17 cellular contexts compared by ENCODE assay signal in genomic region chr6:119764927-119765681, GRCh38.
DNase-seq lines count a peak whose midpoint lies in the region; ATAC-seq, FAIRE-seq and TF ChIP-seq lines count a peak whose summit lies in the region.
"Had no signal": no experiment of that assay in that cellular context is flagged by ENCODE, and none has a peak within 500 bp of the region (broad histone marks: within the 10 kb centered on the region; RNA-seq: fewer than 3 reads in every experiment).

No MANE protein-coding gene starts in this region.

- H3K27ac ChIP-seq in HepG2 (ENCODE audit: extremely low read length, insufficient read depth, low read length) = no peak overlapping the region
- H3K27ac ChIP-seq in right lobe of liver = no peak overlapping the region
- no peak overlapping the region for H3K27ac ChIP-seq in astrocyte (ENCODE audit: low read depth, low read length)

- no peaks in the 10 kb centered on the region for H3K36me3 ChIP-seq in HepG2 (replicated peaks in 1 of 2; ENCODE audit: control insufficient read depth in 1 of 2, insufficient read depth in 2 of 2, low read length in 2 of 2)
- H3K36me3 ChIP-seq in right lobe of liver = no peaks in the 10 kb centered on the region
- no peaks in the 10 kb centered on the region for H3K36me3 ChIP-seq in astrocyte (ENCODE audit: insufficient read depth, low read length)
- H3K36me3 ChIP-seq: BE2C had no signal

- H2AFZ ChIP-seq in HepG2 (ENCODE audit: low read length) (no peak overlapping the region), astrocyte (ENCODE audit: low read depth, low read length) (no peak overlapping the region)

- H3K27me3 Mint-ChIP-seq in astrocyte (ENCODE audit: low read depth, unreplicated experiment) = no peaks in the 10 kb centered on the region
- peaks cover 4% of the 10 kb centered on the region for H3K27me3 Mint-ChIP-seq in activated T-cell treated with anti-CD3 and anti-CD28 coated beads, Interleukin-2, amount 50 U/mL, for 4 hours (ENCODE audit: low read depth)
- H3K27me3 Mint-ChIP-seq in activated CD8-positive, alpha-beta T cell treated with anti-CD3 and anti-CD28 coated beads, Interleukin-2, amount 10 ng/mL, durations not matched to agents 7 days and 5 days (ENCODE audit: low read depth) = peaks cover 15% of the 10 kb centered on the region

- no peak for TF ChIP-seq RAD21 in HepG2 (CRISPR knock-in tag; IDR thresholded peaks at IDR 0.05)

- H4K20me1 ChIP-seq in HepG2 (ENCODE audit: insufficient read depth, low read length) = no peaks in the 10 kb centered on the region
- no peaks in the 10 kb centered on the region for H4K20me1 ChIP-seq in astrocyte (ENCODE audit: insufficient read depth, low read length)

- ATAC-seq in HepG2 (no peak), right lobe of liver (no peak), GM18870 (IDR thresholded peaks at IDR 0.05; ENCODE audit: unreplicated experiment) (no peak)
- ATAC-seq in activated T-cell treated with anti-CD3 and anti-CD28 coated beads, Interleukin-2, amount 50 U/mL, for 4 hours = no peak
- no peak for ATAC-seq in activated CD8-positive, alpha-beta T cell treated with anti-CD3 and anti-CD28 coated beads, Interleukin-2, amount 10 ng/mL, durations not matched to agents 7 days and 5 days
- ATAC-seq: Right ventricle myocardium inferior had no signal

- POLR2A ChIA-PET in HepG2 (lab: Yijun Ruan, JAX) = no interaction called here
- POLR2A ChIA-PET in activated CD8-positive, alpha-beta T cell treated with anti-CD3 and anti-CD28 coated beads, Interleukin-2, amount 10 ng/mL, durations not matched to agents 7 days and 5 days (lab: Charles Lee) = no interaction called here

- H3K4me3 ChIP-seq in HepG2 (replicated peaks in 1 of 3; ENCODE audit: insufficient read depth in 1 of 3, low read depth in 2 of 3, low read length in 3 of 3) (no peak overlapping the region), right lobe of liver (no peak overlapping the region), astrocyte (ENCODE audit: insufficient read depth, low read depth, low read length) (no peak overlapping the region)

- H3K4me2 ChIP-seq in HepG2 (ENCODE audit: low read depth, low read length) = no peak overlapping the region
- H3K4me2 ChIP-seq in astrocyte (ENCODE audit: low read length) = no peak overlapping the region

- CTCF ChIA-PET in HepG2 (lab: Yijun Ruan, JAX; ENCODE audit: low intra/inter-chr PET ratio, low total read pairs) = no interaction called here
- CTCF ChIA-PET in activated CD8-positive, alpha-beta T cell treated with anti-CD3 and anti-CD28 coated beads, Interleukin-2, amount 10 ng/mL, durations not matched to agents 7 days and 5 days (lab: Charles Lee) = no interaction called here

- in situ Hi-C loops in HepG2 (cut with HindIII; ENCODE audit: extremely low pct_ligation_motif_present, low pct_unique_long_range_greater_than_20kb) = no loop called here

- H3K4me1 Mint-ChIP-seq in astrocyte (ENCODE audit: low read depth, unreplicated experiment) = no peaks in the 10 kb centered on the region
- no peaks in the 10 kb centered on the region for H3K4me1 Mint-ChIP-seq in activated T-cell treated with anti-CD3 and anti-CD28 coated beads, Interleukin-2, amount 50 U/mL, for 4 hours (ENCODE audit: low read depth)
- H3K4me1 Mint-ChIP-seq in activated CD8-positive, alpha-beta T cell treated with anti-CD3 and anti-CD28 coated beads, Interleukin-2, amount 10 ng/mL, durations not matched to agents 7 days and 5 days (ENCODE audit: low read depth) = no peaks in the 10 kb centered on the region

- TF ChIP-seq POLR2A in HepG2 (IDR thresholded peaks at IDR 0.05; ENCODE audit: insufficient read depth in 1 of 2, low read depth in 2 of 2, low read length in 2 of 2) (no peak), right lobe of liver (IDR thresholded peaks at IDR 0.05) (no peak)

- H3K4me3 Mint-ChIP-seq in astrocyte (ENCODE audit: unreplicated experiment) = no peak overlapping the region
- no peak overlapping the region for H3K4me3 Mint-ChIP-seq in activated T-cell treated with anti-CD3 and anti-CD28 coated beads, Interleukin-2, amount 50 U/mL, for 4 hours
- H3K4me3 Mint-ChIP-seq in activated CD8-positive, alpha-beta T cell treated with anti-CD3 and anti-CD28 coated beads, Interleukin-2, amount 10 ng/mL, durations not matched to agents 7 days and 5 days = no peak overlapping the region
- H3K4me3 Mint-ChIP-seq: CD4-positive, alpha-beta T cell had no signal

- H3K36me3 Mint-ChIP-seq in astrocyte (ENCODE audit: low read depth, unreplicated experiment) = peaks cover 2% of the 10 kb centered on the region
- no peaks in the 10 kb centered on the region for H3K36me3 Mint-ChIP-seq in activated T-cell treated with anti-CD3 and anti-CD28 coated beads, Interleukin-2, amount 50 U/mL, for 4 hours (ENCODE audit: insufficient read depth)
- H3K36me3 Mint-ChIP-seq in activated CD8-positive, alpha-beta T cell treated with anti-CD3 and anti-CD28 coated beads, Interleukin-2, amount 10 ng/mL, durations not matched to agents 7 days and 5 days (ENCODE audit: low read depth) = no peaks in the 10 kb centered on the region

- H3K27me3 ChIP-seq in HepG2 (ENCODE audit: control insufficient read depth in 1 of 2, insufficient read depth in 2 of 2, low read length in 2 of 2) (no peaks in the 10 kb centered on the region), right lobe of liver (no peaks in the 10 kb centered on the region), astrocyte (ENCODE audit: insufficient read depth, low read length) (no peaks in the 10 kb centered on the region)
- H3K27me3 ChIP-seq: BE2C had no signal

- no peaks in the 10 kb centered on the region for H3K79me2 ChIP-seq in HepG2 (ENCODE audit: insufficient read depth, low read length)
- no peaks in the 10 kb centered on the region for H3K79me2 ChIP-seq in astrocyte (ENCODE audit: insufficient read depth, low read length)

- H3K9me3 ChIP-seq in HepG2 (ENCODE audit: low read length) = no peaks in the 10 kb centered on the region
- H3K9me3 ChIP-seq in right lobe of liver = no peaks in the 10 kb centered on the region
- H3K9me3 ChIP-seq in astrocyte (ENCODE audit: insufficient read depth, low read depth, low read length) = no peaks in the 10 kb centered on the region
- H3K9me3 ChIP-seq: BE2C, Caco-2 had no signal

- no peak overlapping the region for H3K9ac ChIP-seq in HepG2 (ENCODE audit: insufficient read depth, low read depth, low read length)
- no peak overlapping the region for H3K9ac ChIP-seq in astrocyte (ENCODE audit: low read length)

- 23% methylated on average over 7 of the region's 7 CpGs for WGBS in HepG2 (ENCODE audit: low lambda C conversion rate)
- 57% methylated on average over 7 of the region's 7 CpGs for WGBS in right lobe of liver (ENCODE audit: insufficient coverage, low coverage, low lambda C conversion rate, missing lambda C conversion rate)

- no peak for TF ChIP-seq CTCF in HepG2 (CRISPR knock-in tag; IDR thresholded peaks at IDR 0.05)
- no peak for TF ChIP-seq CTCF in right lobe of liver (IDR thresholded peaks at IDR 0.05)
- TF ChIP-seq CTCF in astrocyte (IDR thresholded peaks at IDR 0.05; ENCODE audit: insufficient read depth, low read depth, low read length) = no peak

- BruUV-seq in HepG2 (replicated peaks; lab: Mats Ljungman, UMichigan) = no TSS peak

- FAIRE-seq in HepG2 (lab: Jason Lieb, UNC) (no peak), astrocyte (lab: Jason Lieb, UNC) (no peak)
- FAIRE-seq: RCC 7860 had no signal

- DNase-seq in HepG2 (ENCODE audit: low spot score) (no peak), right lobe of liver (no peak), astrocyte (ENCODE audit: low read depth) (no peak), iPS DF 19.7 (ENCODE audit: low read depth, low spot score) (peak; percentile 12)
- DNase-seq in activated T-cell treated with anti-CD3 and anti-CD28 coated beads, Interleukin-2, amount 50 U/mL, for 4 hours = no peak
- no peak for DNase-seq in activated CD8-positive, alpha-beta T cell treated with anti-CD3 and anti-CD28 coated beads, Interleukin-2, amount 10 ng/mL, durations not matched to agents 7 days and 5 days
- DNase-seq in stimulated activated CD4-positive, alpha-beta T cell treated with anti-CD3 and anti-CD28 coated beads, Interleukin-2, amount 100 ng/mL, for 24 hours = no peak
- DNase-seq: BE2C; Caco-2; CD4-positive, alpha-beta T cell; GDM1; NCI-H1048; NCI-H1436 treated with DMSO at 0.1 percent for 48 hours; NCI-H2029 had no signal

- no peak for TF ChIP-seq EP300 in HepG2 (IDR thresholded peaks at IDR 0.05; ENCODE audit: low read depth in 2 of 2, low read length in 2 of 2)
- no peak for TF ChIP-seq EP300 in HepG2 (CRISPR knock-in tag; IDR thresholded peaks at IDR 0.05; ENCODE audit: borderline replicate concordance)

- peak overlapping the region; percentile 28 for H3K27ac Mint-ChIP-seq in astrocyte (ENCODE audit: unreplicated experiment)
- H3K27ac Mint-ChIP-seq in activated CD8-positive, alpha-beta T cell treated with anti-CD3 and anti-CD28 coated beads, Interleukin-2, amount 10 ng/mL, durations not matched to agents 7 days and 5 days = no peak overlapping the region
- H3K27ac Mint-ChIP-seq: CD4-positive, alpha-beta T cell had no signal

- intact Hi-C loops in HepG2 (cut with micrococcal nuclease; ENCODE audit: unreplicated experiment) = no loop called here
- intact Hi-C loops in right lobe of liver (cut with DNase I) = no loop called here

- H3K9me3 Mint-ChIP-seq in astrocyte (ENCODE audit: unreplicated experiment) = peaks cover 7% of the 10 kb centered on the region
- H3K9me3 Mint-ChIP-seq in activated T-cell treated with anti-CD3 and anti-CD28 coated beads, Interleukin-2, amount 50 U/mL, for 4 hours = no peaks in the 10 kb centered on the region
- H3K9me3 Mint-ChIP-seq in activated CD8-positive, alpha-beta T cell treated with anti-CD3 and anti-CD28 coated beads, Interleukin-2, amount 10 ng/mL, durations not matched to agents 7 days and 5 days (ENCODE audit: insufficient read depth) = no peaks in the 10 kb centered on the region
- H3K9me3 Mint-ChIP-seq: CD4-positive, alpha-beta T cell had no signal

- H3K4me1 ChIP-seq in HepG2 (ENCODE audit: insufficient read depth, low read length) (no peaks in the 10 kb centered on the region), right lobe of liver (no peaks in the 10 kb centered on the region), astrocyte (ENCODE audit: insufficient read depth, low read length) (no peaks in the 10 kb centered on the region)
- H3K4me1 ChIP-seq: BE2C had no signal

TF ChIP-seq in HepG2, 621 proteins besides CTCF, POLR2A, EP300 and RAD21:
- TF ChIP-seq SAP130 (CRISPR knock-in tag; IDR thresholded peaks at IDR 0.05; ENCODE audit: low read depth) (no peak), MTERF4 (CRISPR knock-in tag; IDR thresholded peaks at IDR 0.05) (no peak), ZNF761 (CRISPR knock-in tag; conservative IDR thresholded peaks at IDR 0.05) (no peak), CEBPB (IDR thresholded peaks at IDR 0.05; ENCODE audit: borderline replicate concordance, low read depth, low read length) (peak; percentile 62; the same call in 1 of the 2 replicates), CEBPG (CRISPR knock-in tag; IDR thresholded peaks at IDR 0.05) (peak; percentile 39; the same call in 1 of the 2 replicates)
